Comparison of ENCODE assay signal across 1 cellular context in the genomic region with DNA sequence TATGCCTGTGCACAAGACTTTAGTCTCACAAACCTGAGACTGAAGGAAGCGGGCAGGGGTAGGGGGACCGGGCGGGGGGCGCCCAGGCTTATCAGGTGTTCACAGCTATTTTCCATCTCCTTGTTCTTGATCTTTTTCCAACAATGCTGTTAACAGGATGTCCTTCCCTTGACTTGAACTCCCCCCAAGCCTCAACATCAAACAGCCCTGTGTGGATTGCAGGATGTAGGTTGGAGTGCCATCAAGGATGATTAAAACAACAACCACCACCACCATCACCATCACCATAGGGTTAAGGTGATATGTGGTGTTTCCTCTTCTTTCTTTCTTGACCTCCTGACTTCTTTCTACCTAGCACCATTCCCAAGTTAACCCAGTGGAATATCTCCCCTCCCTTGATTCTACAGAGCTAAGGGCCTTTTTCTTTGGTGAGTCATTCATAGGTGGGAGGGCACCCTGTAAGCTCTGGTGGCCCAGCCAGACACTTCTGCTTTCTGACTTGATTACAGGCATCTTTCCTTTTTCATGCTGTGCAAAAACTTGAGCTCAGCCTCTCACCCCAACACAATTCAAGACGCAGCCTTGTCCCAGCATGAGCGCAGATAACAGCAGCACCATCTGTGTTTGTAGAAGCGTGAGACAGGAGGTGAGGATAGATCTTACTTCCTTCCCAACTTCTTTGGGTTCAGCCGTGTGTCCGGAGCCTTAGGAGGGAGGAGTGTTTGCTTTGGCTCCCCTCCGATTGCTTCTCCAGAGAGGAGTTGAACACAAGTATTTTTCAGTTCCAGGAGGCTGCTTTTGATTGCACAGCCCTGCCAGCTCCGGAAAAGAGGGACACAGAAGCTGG.
TF ChIP-seq lines count a peak whose summit lies in the region.

No MANE protein-coding gene starts in this region.

TF ChIP-seq in HepG2, 621 proteins besides CTCF, POLR2A, EP300 and RAD21:
- no peak for TF ChIP-seq ETV5 (CRISPR knock-in tag; IDR thresholded peaks at IDR 0.05; ENCODE audit: borderline replicate concordance)
- TF ChIP-seq HOXA9 (CRISPR knock-in tag; IDR thresholded peaks at IDR 0.05; ENCODE audit: borderline replicate concordance): no peak
- TF ChIP-seq ATF7-NPFF (CRISPR knock-in tag; IDR thresholded peaks at IDR 0.05; ENCODE audit: low read depth): no peak
- no peak for TF ChIP-seq FOXM1 (CRISPR knock-in tag; IDR thresholded peaks at IDR 0.05)
- TF ChIP-seq, protein P1, sequence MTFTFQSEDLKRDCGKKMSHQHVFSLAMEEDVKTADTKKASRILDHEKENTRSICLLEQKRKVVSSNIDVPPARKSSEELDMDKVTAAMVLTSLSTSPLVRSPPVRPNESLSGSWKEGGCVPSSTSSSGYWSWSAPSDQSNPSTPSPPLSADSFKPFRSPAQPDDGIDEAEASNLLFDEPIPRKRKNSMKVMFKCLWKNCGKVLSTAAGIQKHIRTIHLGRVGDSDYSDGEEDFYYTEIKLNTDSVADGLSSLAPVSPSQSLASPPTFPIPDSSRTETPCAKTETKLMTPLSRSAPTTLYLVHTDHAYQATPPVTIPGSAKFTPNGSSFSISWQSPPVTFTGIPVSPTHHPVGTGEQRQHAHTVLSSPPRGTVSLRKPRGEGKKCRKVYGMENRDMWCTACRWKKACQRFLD (CRISPR knock-in tag; IDR thresholded peaks at IDR 0.05; ENCODE audit: borderline replicate concordance): no peak
- no peak for TF ChIP-seq ZNF317 (CRISPR knock-in tag; IDR thresholded peaks at IDR 0.05)
- TF ChIP-seq ZNF468 (CRISPR knock-in tag; IDR thresholded peaks at IDR 0.05): no peak
- no peak for TF ChIP-seq MBD4 (IDR thresholded peaks at IDR 0.05; ENCODE audit: borderline replicate concordance, low read length)
